Comparison of ENCODE assay signal across 8 cellular contexts in genomic region chr6:8435093-8435844, GRCh38. TPM values are rescaled to one million over a fixed set of nuclear protein-coding genes. Genes with fewer than 3 reads are reported as not detected.
DNase-seq lines count a peak whose midpoint lies in the region; ATAC-seq and TF ChIP-seq lines count a peak whose summit lies in the region.

Gene SLC35B3 (minus strand): TSS chr6:8435545.

- H3K27me3 Mint-ChIP-seq in CD4-positive, alpha-beta T cell: no peaks in the 10 kb centered on the region
- no peaks in the 10 kb centered on the region for H3K27me3 Mint-ChIP-seq in activated CD4-positive, alpha-beta memory T cell treated with anti-CD3 and anti-CD28 coated beads for 36 hours

- intact Hi-C loops in CD4-positive, alpha-beta T cell (cut with DNase I, micrococcal nuclease): loop anchor here (5.0 to 10.0 kb wide), 7 partner anchors 330 to 1967 kb away; partner anchors contain the start of genes BLOC1S5 (in 1 of the 2), EEF1E1 (in 1 of the 2), SNRNP48 (in 1 of the 2) and SSR1 (in 1 of the 2)
- intact Hi-C loops in activated CD4-positive, alpha-beta memory T cell treated with anti-CD3 and anti-CD28 coated beads for 36 hours (cut with micrococcal nuclease): loop anchor here (1.0 to 10.0 kb wide), 3 partner anchors 333 to 840 kb away; partner anchors contain the start of genes BLOC1S5, EEF1E1 and SNRNP48
- intact Hi-C loops in dorsolateral prefrontal cortex (cut with DNase I) (no loop called here), right lobe of liver (cut with DNase I) (no loop called here)

- peak within 1 kb of the TSS; percentile 97 for H3K27ac Mint-ChIP-seq in CD4-positive, alpha-beta T cell
- peak within 1 kb of the TSS; percentile 96 for H3K27ac Mint-ChIP-seq in activated CD4-positive, alpha-beta memory T cell treated with anti-CD3 and anti-CD28 coated beads for 36 hours

- TF ChIP-seq POLR2A in right lobe of liver (IDR thresholded peaks at IDR 0.05): peak; percentile 92

- peaks cover 33% of the 10 kb centered on the region for H3K36me3 Mint-ChIP-seq in CD4-positive, alpha-beta T cell (ENCODE audit: low read depth)
- H3K36me3 Mint-ChIP-seq in activated CD4-positive, alpha-beta memory T cell treated with anti-CD3 and anti-CD28 coated beads for 36 hours: peaks cover 4% of the 10 kb centered on the region

- ATAC-seq in CD4-positive, alpha-beta T cell (ENCODE audit: poor library complexity): peak; percentile 95
- ATAC-seq in GM19455 (IDR thresholded peaks at IDR 0.05; ENCODE audit: unreplicated experiment) (peak; percentile 97), right lobe of liver (peak; percentile 99 to 100 (median 100))

- CTCF ChIA-PET in CD4-positive, alpha-beta T cell (lab: Charles Lee): no interaction called here
- CTCF ChIA-PET in activated CD4-positive, alpha-beta memory T cell treated with anti-CD3 and anti-CD28 coated beads for 36 hours (lab: Charles Lee): no interaction called here

- no peak for TF ChIP-seq CTCF in CD4-positive, alpha-beta T cell (IDR thresholded peaks at IDR 0.05)
- TF ChIP-seq CTCF in dorsolateral prefrontal cortex (IDR thresholded peaks at IDR 0.05 in 54 of 56, conservative IDR thresholded peaks at IDR 0.05 in 2 of 56; ENCODE audit: low read depth in 1 of 56, partially characterized antibody in 56 of 56): peak in 27 of 56 donors; percentile 4 to 52 (median 26)
- peak in 1 of 4 donors; percentile 2 for TF ChIP-seq CTCF in right lobe of liver (IDR thresholded peaks at IDR 0.05)

- WGBS in right lobe of liver (ENCODE audit: insufficient coverage, low coverage, low lambda C conversion rate, missing lambda C conversion rate): under 1% methylated on average over 13 of the region's 62 CpGs

- no peaks in the 10 kb centered on the region for H3K9me3 ChIP-seq in CD4-positive, alpha-beta T cell (ENCODE audit: control insufficient read depth, low read length)
- no peaks in the 10 kb centered on the region for H3K9me3 ChIP-seq in right lobe of liver

- H3K4me3 ChIP-seq in dorsolateral prefrontal cortex (peak within 1 kb of the TSS; percentile 52 to 99 (median 91)), right lobe of liver (peak within 1 kb of the TSS; percentile 70 to 91 (median 81))

- POLR2A ChIA-PET in CD4-positive, alpha-beta T cell (lab: Charles Lee): interaction anchor here (1.0 to 2.9 kb wide), 5 partner anchors 11 to 418 kb away, joined by 4 to 10 read pairs (median 4); partner anchors contain the start of genes BLOC1S5 and EEF1E1
- POLR2A ChIA-PET in activated CD4-positive, alpha-beta memory T cell treated with anti-CD3 and anti-CD28 coated beads for 36 hours (lab: Charles Lee): no interaction called here

- H3K27me3 ChIP-seq in CD4-positive, alpha-beta T cell (ENCODE audit: control insufficient read depth, insufficient read depth, low read length): no peaks in the 10 kb centered on the region
- H3K27me3 ChIP-seq in dorsolateral prefrontal cortex (no peaks in the 10 kb centered on the region), right lobe of liver (no peaks in the 10 kb centered on the region)

- H3K36me3 ChIP-seq in right lobe of liver: no peaks in the 10 kb centered on the region

- peak within 1 kb of the TSS; percentile 96 for H3K4me3 Mint-ChIP-seq in CD4-positive, alpha-beta T cell
- peak within 1 kb of the TSS; percentile 93 for H3K4me3 Mint-ChIP-seq in activated CD4-positive, alpha-beta memory T cell treated with anti-CD3 and anti-CD28 coated beads for 36 hours

- peaks cover 58% of the 10 kb centered on the region for H3K4me1 Mint-ChIP-seq in CD4-positive, alpha-beta T cell (ENCODE audit: low read depth)
- peaks cover 28% of the 10 kb centered on the region for H3K4me1 Mint-ChIP-seq in activated CD4-positive, alpha-beta memory T cell treated with anti-CD3 and anti-CD28 coated beads for 36 hours (ENCODE audit: low read depth)

- peaks cover 0 to 18% (median 0%) of the 10 kb centered on the region in 4 donors for H3K4me1 ChIP-seq in right lobe of liver

- H3K9me3 Mint-ChIP-seq in CD4-positive, alpha-beta T cell: no peaks in the 10 kb centered on the region
- no peaks in the 10 kb centered on the region for H3K9me3 Mint-ChIP-seq in activated CD4-positive, alpha-beta memory T cell treated with anti-CD3 and anti-CD28 coated beads for 36 hours

- peak; percentile 95 to 99 (median 98) for DNase-seq in CD4-positive, alpha-beta T cell
- peak; percentile 97 for DNase-seq in HK-2 (ENCODE audit: unreplicated experiment)
- DNase-seq in NCI-H82 treated with DMSO at 0.1 percent for 48 hours (lab: John Stamatoyannopoulos, UW; ENCODE audit: unreplicated experiment): peak; percentile 72
- peak; percentile 98 for DNase-seq in activated CD4-positive, alpha-beta memory T cell treated with anti-CD3 and anti-CD28 coated beads for 36 hours
- peak; percentile 85 to 95 (median 92) for DNase-seq in dorsolateral prefrontal cortex
- peak; percentile 96 to 97 (median 97) for DNase-seq in right lobe of liver
- peak; percentile 98 for DNase-seq in stimulated activated CD4-positive, alpha-beta T cell treated with anti-CD3 and anti-CD28 coated beads, Interleukin-4, amount 100 ng/mL, for 24 hours

- peak within 1 kb of the TSS; percentile 90 for H3K27ac ChIP-seq in CD4-positive, alpha-beta T cell (ENCODE audit: low read depth, low read length)
- H3K27ac ChIP-seq in dorsolateral prefrontal cortex (peak within 1 kb of the TSS in 58 of 59 donors; percentile 20 to 96 (median 83)), right lobe of liver (peak within 1 kb of the TSS; percentile 38 to 74 (median 56))

RNA-seq across cellular contexts. Expression of gene SLC35B3, which starts in this region (rescaled TPM):
- total RNA-seq in CD4-positive, alpha-beta T cell: 1 to 10 TPM; 2.4 TPM
- total RNA-seq in activated CD4-positive, alpha-beta memory T cell treated with anti-CD3 and anti-CD28 coated beads for 36 hours: 1 to 10 TPM; 7.6 to 7.9 TPM
- 10 to 100 TPM in 93 of 120 experiments, 1 to 10 TPM in 27; 7.5 to 24.0 (median 11.7) TPM for total RNA-seq in dorsolateral prefrontal cortex
- 10 to 100 TPM in 5 of 6 experiments, 1 to 10 TPM in 1; 9.8 to 13.9 (median 12.9) TPM for total RNA-seq in right lobe of liver

Comparison
In these comparisons a context has a peak if more than half of its experiments do, and no peak if none do; other contexts are left out.
1. Peak in every context shown above with its lines: DNase-seq, ATAC-seq, H3K4me3 ChIP-seq and H3K27ac ChIP-seq.
2. intact Hi-C loops: an anchor here in CD4-positive, alpha-beta T cell (5.0 to 10.0 kb wide) and activated CD4-positive, alpha-beta memory T cell treated with anti-CD3 and anti-CD28 coated beads for 36 hours (1.0 to 10.0 kb wide); none called in dorsolateral prefrontal cortex and right lobe of liver.